ENCODE assay signal across 1 cellular context in genomic region chr4:78766026-78766425, GRCh38.
A peak's percentile ranks its signal among the peaks of the same experiment; 100 is the strongest.
TF ChIP-seq lines count a peak whose summit lies in the region.

No MANE protein-coding gene starts in this region.

TF ChIP-seq in IMR-90, 13 proteins besides CTCF, POLR2A, EP300 and RAD21 (continued from another document):
- no peak for TF ChIP-seq ELK1 (IDR thresholded peaks at IDR 0.05; ENCODE audit: borderline replicate concordance, low read depth, low read length)
- TF ChIP-seq RFX5 (IDR thresholded peaks at IDR 0.05; ENCODE audit: low read depth, low read length) = no peak
- no peak for TF ChIP-seq FOS (IDR thresholded peaks at IDR 0.05; ENCODE audit: low read depth, low read length)
- no peak for TF ChIP-seq SMC3 (IDR thresholded peaks at IDR 0.05; ENCODE audit: low read depth, low read length)
- TF ChIP-seq MAZ (IDR thresholded peaks at IDR 0.05; ENCODE audit: borderline replicate concordance, low read depth, low read length) = no peak
- TF ChIP-seq CEBPB (IDR thresholded peaks at IDR 0.05; ENCODE audit: low read depth, low read length) = 0 out of 2 replicates have a peak, but pooled peaks have one; percentile 5
